In the genomic region with DNA sequence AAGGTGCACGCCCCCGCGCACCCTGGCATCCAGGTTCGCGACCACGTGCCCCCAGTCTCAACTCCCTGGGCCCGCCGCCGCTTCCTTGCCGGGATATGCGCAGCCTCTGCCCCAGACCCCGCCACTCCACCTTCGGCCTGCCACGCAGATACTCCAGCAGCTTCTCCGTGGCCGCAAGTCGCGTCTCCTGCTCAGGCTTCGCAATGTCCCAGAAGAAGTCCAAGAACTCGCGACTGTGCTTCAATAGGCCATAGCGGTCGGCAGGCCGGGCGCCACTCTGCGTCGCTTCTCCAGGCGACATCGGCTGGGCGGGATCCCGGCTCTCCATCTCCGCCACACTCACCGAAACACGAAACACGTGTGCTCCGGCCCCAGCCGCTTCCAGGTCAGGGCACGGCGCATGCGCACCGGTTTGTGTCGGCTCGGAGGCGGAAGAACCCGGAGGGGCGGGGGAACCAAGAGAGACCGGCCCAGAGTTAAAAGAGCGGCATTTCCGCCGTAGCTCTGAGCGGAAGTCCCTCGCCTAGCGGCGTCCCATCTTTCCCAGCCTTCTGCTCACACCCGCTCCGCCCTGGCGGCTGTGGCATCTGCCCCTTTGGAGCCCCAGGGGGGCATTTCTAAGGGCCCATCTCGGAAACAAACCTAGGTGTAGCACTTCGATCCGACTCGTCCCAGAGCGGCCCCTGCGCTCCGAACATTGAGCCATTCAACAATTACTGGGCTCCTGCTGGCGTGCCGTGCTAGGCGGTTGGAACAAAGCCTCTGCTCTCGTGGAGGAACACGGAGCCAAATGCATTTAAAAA, we compare ENCODE assay signal across 1 cellular context.
TF ChIP-seq lines count a peak whose summit lies in the region.

TSS of gene MYBBP1A (minus strand) at position 388 of the 803 bp plus-strand sequence. CDS start at position 328, 60 bp downstream.

TF ChIP-seq in GM12878, 131 proteins besides CTCF, POLR2A, EP300 and RAD21 (continued from another document):
- TF ChIP-seq ZZZ3 (IDR thresholded peaks at IDR 0.05; ENCODE audit: control insufficient read depth, insufficient read length, low read depth) (no peak), TAF1 (IDR thresholded peaks at IDR 0.05; ENCODE audit: borderline replicate concordance, low read depth, low read length) (peak; percentile 80; the same call in 1 of the 2 replicates), RAD51 (IDR thresholded peaks at IDR 0.05) (peak; percentile 61), NBN (IDR thresholded peaks at IDR 0.05) (peak; percentile 68; the same call in 1 of the 2 replicates), SREBF1 (IDR thresholded peaks at IDR 0.05; ENCODE audit: low read length) (no peak), HDGF (IDR thresholded peaks at IDR 0.05) (peak; percentile 47; the same call in 1 of the 2 replicates), PML (IDR thresholded peaks at IDR 0.05; ENCODE audit: low read length) (peak; percentile 93; the same call in 1 of the 2 replicates), TCF12 (IDR thresholded peaks at IDR 0.05; ENCODE audit: low read depth, low read length) (peak; percentile 37; the same call in 1 of the 2 replicates), MLLT1 (IDR thresholded peaks at IDR 0.05) (0 out of 2 replicates have a peak, but pooled peaks have one; percentile 47), ZNF24 (IDR thresholded peaks at IDR 0.05) (no peak), E4F1 (IDR thresholded peaks at IDR 0.05; ENCODE audit: borderline replicate concordance, partially characterized antibody) (peak; percentile 79), FOXM1 (IDR thresholded peaks at IDR 0.05; ENCODE audit: low read depth, low read length) (no peak), POLR2AphosphoS5 (IDR thresholded peaks at IDR 0.05; ENCODE audit: low read length) (peak; percentile 96), BCL11A (IDR thresholded peaks at IDR 0.05; ENCODE audit: low read depth, low read length) (0 out of 2 replicates have a peak, but pooled peaks have one; percentile 3), MTA2 (IDR thresholded peaks at IDR 0.05; ENCODE audit: low read depth) (peak; percentile 37; the same call in 1 of the 2 replicates), SUPT20H (IDR thresholded peaks at IDR 0.05; ENCODE audit: borderline replicate concordance, control insufficient read depth, low read depth, low read length) (no peak), TBL1XR1 (IDR thresholded peaks at IDR 0.05; ENCODE audit: low read depth, low read length) (no peak), TCF7 (IDR thresholded peaks at IDR 0.05; ENCODE audit: borderline replicate concordance) (no peak), BRCA1 (IDR thresholded peaks at IDR 0.05; ENCODE audit: low read depth, low read length) (no peak), ESRRA (IDR thresholded peaks at IDR 0.05; ENCODE audit: low read length) (no peak), EED (IDR thresholded peaks at IDR 0.05; ENCODE audit: low read depth) (no peak), GATAD2B (conservative IDR thresholded peaks at IDR 0.05; ENCODE audit: low read depth) (peak; percentile 46; the same call in 1 of the 2 replicates), ZBTB40 (IDR thresholded peaks at IDR 0.05; ENCODE audit: borderline replicate concordance) (peak; percentile 91), SIX5 (IDR thresholded peaks at IDR 0.05; ENCODE audit: low read depth, low read length, severe bottlenecking) (peak; percentile 27), KLF5 (IDR thresholded peaks at IDR 0.05; ENCODE audit: partially characterized antibody) (peak; percentile 40), MXI1 (IDR thresholded peaks at IDR 0.05; ENCODE audit: low read depth, low read length) (peak; percentile 100), POU2F2 (IDR thresholded peaks at IDR 0.05; ENCODE audit: borderline replicate concordance, low read depth, low read length) (peak; percentile 72), NFYA (IDR thresholded peaks at IDR 0.05; ENCODE audit: borderline replicate concordance, low read depth, low read length) (no peak), CREB1 (IDR thresholded peaks at IDR 0.05; ENCODE audit: low read depth) (peak; percentile 23; the same call in 1 of the 2 replicates), NR2F1 (conservative IDR thresholded peaks at IDR 0.05) (peak; percentile 74), IKZF2 (IDR thresholded peaks at IDR 0.05) (peak in 1 of 2 experiments; percentile 27; a peak in 1 of 4 replicates), YY1 (IDR thresholded peaks at IDR 0.05; ENCODE audit: low read depth, low read length) (peak; percentile 61), GABPA (IDR thresholded peaks at IDR 0.05; ENCODE audit: low read depth) (peak; percentile 87)
- TF ChIP-seq, protein P1, sequence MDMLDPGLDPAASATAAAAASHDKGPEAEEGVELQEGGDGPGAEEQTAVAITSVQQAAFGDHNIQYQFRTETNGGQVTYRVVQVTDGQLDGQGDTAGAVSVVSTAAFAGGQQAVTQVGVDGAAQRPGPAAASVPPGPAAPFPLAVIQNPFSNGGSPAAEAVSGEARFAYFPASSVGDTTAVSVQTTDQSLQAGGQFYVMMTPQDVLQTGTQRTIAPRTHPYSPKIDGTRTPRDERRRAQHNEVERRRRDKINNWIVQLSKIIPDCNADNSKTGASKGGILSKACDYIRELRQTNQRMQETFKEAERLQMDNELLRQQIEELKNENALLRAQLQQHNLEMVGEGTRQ (IDR thresholded peaks at IDR 0.05; ENCODE audit: borderline replicate concordance, low read depth, low read length): peak; percentile 15
- TF ChIP-seq, protein P2, sequence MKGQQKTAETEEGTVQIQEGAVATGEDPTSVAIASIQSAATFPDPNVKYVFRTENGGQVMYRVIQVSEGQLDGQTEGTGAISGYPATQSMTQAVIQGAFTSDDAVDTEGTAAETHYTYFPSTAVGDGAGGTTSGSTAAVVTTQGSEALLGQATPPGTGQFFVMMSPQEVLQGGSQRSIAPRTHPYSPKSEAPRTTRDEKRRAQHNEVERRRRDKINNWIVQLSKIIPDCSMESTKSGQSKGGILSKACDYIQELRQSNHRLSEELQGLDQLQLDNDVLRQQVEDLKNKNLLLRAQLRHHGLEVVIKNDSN (IDR thresholded peaks at IDR 0.05; ENCODE audit: borderline replicate concordance, extremely low read length, insufficient read depth, low read depth, low read length): peak; percentile 36
- TF ChIP-seq, protein P3, sequence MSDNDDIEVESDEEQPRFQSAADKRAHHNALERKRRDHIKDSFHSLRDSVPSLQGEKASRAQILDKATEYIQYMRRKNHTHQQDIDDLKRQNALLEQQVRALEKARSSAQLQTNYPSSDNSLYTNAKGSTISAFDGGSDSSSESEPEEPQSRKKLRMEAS (IDR thresholded peaks at IDR 0.05; ENCODE audit: low read depth, low read length): peak; percentile 97
- TF ChIP-seq, protein P4, sequence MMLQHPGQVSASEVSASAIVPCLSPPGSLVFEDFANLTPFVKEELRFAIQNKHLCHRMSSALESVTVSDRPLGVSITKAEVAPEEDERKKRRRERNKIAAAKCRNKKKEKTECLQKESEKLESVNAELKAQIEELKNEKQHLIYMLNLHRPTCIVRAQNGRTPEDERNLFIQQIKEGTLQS (IDR thresholded peaks at IDR 0.05; ENCODE audit: borderline replicate concordance, extremely low read depth, low read depth, low read length): peak; percentile 30; the same call in 1 of the 2 replicates
